In the genomic region with DNA sequence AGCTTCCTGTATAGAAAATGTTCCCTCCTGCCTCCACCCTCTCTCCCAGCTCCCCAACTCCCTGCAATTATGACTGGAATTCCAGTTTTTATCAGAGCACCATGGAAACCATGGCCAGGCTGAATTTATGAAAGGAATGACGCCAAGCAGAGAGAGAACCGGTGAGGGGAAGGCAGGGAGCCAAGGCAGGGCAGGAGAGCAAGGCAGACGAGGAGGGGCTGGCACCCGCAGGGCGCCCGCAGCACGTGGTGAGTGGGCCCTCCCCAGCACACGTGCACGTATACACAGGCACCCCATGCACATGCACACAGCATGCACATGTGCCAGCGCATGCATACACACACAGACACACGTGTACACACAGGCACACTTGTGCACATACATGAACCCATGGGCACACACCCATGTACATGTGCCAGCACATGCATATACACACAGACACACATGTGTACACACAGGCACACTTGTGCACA, we compare ENCODE assay signal across 1 cellular context.
TF ChIP-seq lines count a peak whose summit lies in the region.

No MANE protein-coding gene starts in this region.

TF ChIP-seq in endothelial cell of umbilical vein, 7 proteins besides CTCF, POLR2A, EP300 and RAD21:
- no peak for TF ChIP-seq JUN (IDR thresholded peaks at IDR 0.05; ENCODE audit: borderline replicate concordance, insufficient read depth, insufficient read length, low read depth)
- no peak for TF ChIP-seq POLR2AphosphoS5 (IDR thresholded peaks at IDR 0.05; ENCODE audit: insufficient read depth, low read depth, low read length)
- TF ChIP-seq MYC (IDR thresholded peaks at IDR 0.05; ENCODE audit: low read depth, low read length) = no peak
- TF ChIP-seq GATA2 (IDR thresholded peaks at IDR 0.05; ENCODE audit: insufficient read depth, insufficient read length, low read depth, low read length) = no peak
- TF ChIP-seq, protein P1, sequence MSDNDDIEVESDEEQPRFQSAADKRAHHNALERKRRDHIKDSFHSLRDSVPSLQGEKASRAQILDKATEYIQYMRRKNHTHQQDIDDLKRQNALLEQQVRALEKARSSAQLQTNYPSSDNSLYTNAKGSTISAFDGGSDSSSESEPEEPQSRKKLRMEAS (IDR thresholded peaks at IDR 0.05; ENCODE audit: insufficient read depth, insufficient read length) = peak; percentile 43
- no peak for TF ChIP-seq EZH2 (IDR thresholded peaks at IDR 0.05; ENCODE audit: borderline replicate concordance, low read depth, low read length, severe bottlenecking)
